Comparison of ENCODE assay signal across 25 cellular contexts in genomic region chr17:40931311-40931710, GRCh38. TPM values are rescaled to one million over a fixed set of nuclear protein-coding genes. Genes with fewer than 3 reads are reported as not detected.
"Had no signal": no experiment of that assay in that cellular context is flagged by ENCODE, and none has a peak within 500 bp of the region (broad histone marks: within the 10 kb centered on the region; RNA-seq: fewer than 3 reads in every experiment).

No MANE protein-coding gene starts in this region.

- H3K36me3 ChIP-seq: esophagus squamous epithelium, ovary, tibial nerve, uterus, WERI-Rb-1 had no signal

- H3K9me3 Mint-ChIP-seq: activated naive CD8-positive, alpha-beta T cell treated with anti-CD3 and anti-CD28 coated beads, Interleukin-2, amount 10 ng/mL, durations not matched to agents 7 days and 5 days; brain; stimulated activated naive CD8-positive, alpha-beta T cell treated with anti-CD3 and anti-CD28 coated beads, Interleukin-15, Interleukin-2, amounts not matched to agents 100 ng/mL and 50 ng/mL, for 24 hours; T-helper 1 cell treated with Interleukin-12 subunit alpha and Interleukin-12 subunit beta and Interleukin-4 antibody, amounts not matched to agents 30 μg/mL and 1 μg/mL, for 36 hours had no signal

- H3K27ac ChIP-seq: esophagus squamous epithelium, hepatocyte, ovary, psoas muscle, skin epidermis, tibial nerve, uterus, WERI-Rb-1 had no signal

- H3K27me3 ChIP-seq: hepatocyte, ovary, tibial nerve, uterus had no signal

- H3K4me1 ChIP-seq: psoas muscle, tibial nerve, uterus had no signal

- H3K4me3 ChIP-seq: esophagus squamous epithelium, hepatocyte, ovary, psoas muscle, skin epidermis, tibial nerve, uterus had no signal

- H3K36me3 Mint-ChIP-seq: activated naive CD8-positive, alpha-beta T cell treated with anti-CD3 and anti-CD28 coated beads, Interleukin-2, amount 10 ng/mL, durations not matched to agents 7 days and 5 days; brain had no signal

- DNase-seq: activated CD4-positive, alpha-beta T cell treated with anti-CD3 and anti-CD28 coated beads, Interleukin-2, amount 50 U/mL, for 48 hours; activated naive CD4-positive, alpha-beta T cell treated with Interleukin-2 at 50 U/mL for 16 hours; activated naive CD8-positive, alpha-beta T cell treated with anti-CD3 and anti-CD28 coated beads, Interleukin-2, amount 10 ng/mL, durations not matched to agents 7 days and 5 days; activated T-cell treated with anti-CD3 and anti-CD28 coated beads for 4 hours; anterior cingulate cortex; central memory CD4-positive, alpha-beta T cell; esophagus squamous epithelium; mammary epithelial cell; ovary; psoas muscle; right cardiac atrium; stimulated activated CD4-positive, alpha-beta T cell treated with anti-CD3 and anti-CD28 coated beads, Interleukin-15, amount 100 ng/mL, for 24 hours; stimulated activated CD4-positive, alpha-beta T cell treated with anti-CD3 and anti-CD28 coated beads, Interleukin-2, amount 100 ng/mL, for 48 hours; uterus; WERI-Rb-1 had no signal

- H3K9me3 ChIP-seq: esophagus squamous epithelium, ovary, psoas muscle, tibial nerve, uterus had no signal

- H3K27ac Mint-ChIP-seq: activated naive CD8-positive, alpha-beta T cell treated with anti-CD3 and anti-CD28 coated beads, Interleukin-2, amount 10 ng/mL, durations not matched to agents 7 days and 5 days; brain; stimulated activated naive CD8-positive, alpha-beta T cell treated with anti-CD3 and anti-CD28 coated beads, Interleukin-15, Interleukin-2, amounts not matched to agents 100 ng/mL and 50 ng/mL, for 24 hours; T-helper 1 cell treated with Interleukin-12 subunit alpha and Interleukin-12 subunit beta and Interleukin-4 antibody, amounts not matched to agents 30 μg/mL and 1 μg/mL, for 36 hours had no signal

- H3K4me1 Mint-ChIP-seq: activated naive CD8-positive, alpha-beta T cell treated with anti-CD3 and anti-CD28 coated beads, Interleukin-2, amount 10 ng/mL, durations not matched to agents 7 days and 5 days had no signal

- H3K4me3 Mint-ChIP-seq: activated naive CD8-positive, alpha-beta T cell treated with anti-CD3 and anti-CD28 coated beads, Interleukin-2, amount 10 ng/mL, durations not matched to agents 7 days and 5 days; brain; neural crest cell; stimulated activated naive CD8-positive, alpha-beta T cell treated with anti-CD3 and anti-CD28 coated beads, Interleukin-15, Interleukin-2, amounts not matched to agents 100 ng/mL and 50 ng/mL, for 24 hours; T-helper 1 cell treated with Interleukin-12 subunit alpha and Interleukin-12 subunit beta and Interleukin-4 antibody, amounts not matched to agents 30 μg/mL and 1 μg/mL, for 36 hours had no signal

- ATAC-seq: left lobe of liver, psoas muscle, right cardiac atrium had no signal

RNA-seq across cellular contexts. Expression of gene KRT23, which starts 6.1 kb away (rescaled TPM):
- total RNA-seq: activated naive CD8-positive, alpha-beta T cell treated with anti-CD3 and anti-CD28 coated beads, Interleukin-2, amount 10 ng/mL, durations not matched to agents 7 days and 5 days; glomerular endothelial cell; myocyte; neural crest cell; right cardiac atrium; tibial nerve had no signal

RNA-seq across cellular contexts. Expression of gene KRT39, which starts 35.4 kb away (rescaled TPM):
- total RNA-seq: activated naive CD8-positive, alpha-beta T cell treated with anti-CD3 and anti-CD28 coated beads, Interleukin-2, amount 10 ng/mL, durations not matched to agents 7 days and 5 days; esophagus squamous epithelium; glomerular endothelial cell; hepatocyte; left lobe of liver; myocyte; neural crest cell; psoas muscle; right cardiac atrium; tibial nerve; uterus had no signal

RNA-seq across cellular contexts. Expression of gene KRT20, which starts 46.3 kb away (rescaled TPM):
- total RNA-seq: activated naive CD8-positive, alpha-beta T cell treated with anti-CD3 and anti-CD28 coated beads, Interleukin-2, amount 10 ng/mL, durations not matched to agents 7 days and 5 days; esophagus squamous epithelium; glomerular endothelial cell; mammary epithelial cell; myocyte; neural crest cell; right cardiac atrium; tibial nerve had no signal

RNA-seq across cellular contexts. Expression of gene KRT40, which starts 52.8 kb away (rescaled TPM):
- total RNA-seq: activated naive CD8-positive, alpha-beta T cell treated with anti-CD3 and anti-CD28 coated beads, Interleukin-2, amount 10 ng/mL, durations not matched to agents 7 days and 5 days; glomerular endothelial cell; left lobe of liver; myocyte; neural crest cell; ovary; psoas muscle; right cardiac atrium; tibial nerve had no signal
